1 cellular context compared by ENCODE assay signal in genomic region chr5:171342362-171343111, GRCh38.
TF ChIP-seq lines count a peak whose summit lies in the region.

No MANE protein-coding gene starts in this region.

TF ChIP-seq in K562, 482 proteins besides CTCF, POLR2A, EP300 and RAD21 (continued from another document):
- TF ChIP-seq ZNF449 (CRISPR knock-in tag; IDR thresholded peaks at IDR 0.05): no peak
